In genomic region chr6:142885182-142885867, GRCh38 we compare ENCODE assay signal across 1 cellular context.
TF ChIP-seq lines count a peak whose summit lies in the region.

No MANE protein-coding gene starts in this region.

TF ChIP-seq in GM12878, 131 proteins besides CTCF, POLR2A, EP300 and RAD21 (continued from another document):
- TF ChIP-seq ZNF384 (IDR thresholded peaks at IDR 0.05; ENCODE audit: borderline replicate concordance, low read depth, low read length): no peak
- TF ChIP-seq FOXM1 (IDR thresholded peaks at IDR 0.05; ENCODE audit: low read depth, low read length): peak; percentile 82
- peak; percentile 69; the same call in 1 of the 2 replicates for TF ChIP-seq POLR2AphosphoS2 (IDR thresholded peaks at IDR 0.05; ENCODE audit: low read depth, low read length)
- TF ChIP-seq ZSCAN29 (IDR thresholded peaks at IDR 0.05): no peak; the same call in 1 of the 2 replicates
- peak; percentile 73 for TF ChIP-seq CHD2 (IDR thresholded peaks at IDR 0.05; ENCODE audit: borderline replicate concordance, low read depth, low read length)
- peak; percentile 1; the same call in 1 of the 2 replicates for TF ChIP-seq PRDM15 (CRISPR knock-in tag; IDR thresholded peaks at IDR 0.05)
- peak; percentile 73; the same call in 1 of the 2 replicates for TF ChIP-seq PAX5 (IDR thresholded peaks at IDR 0.05; ENCODE audit: borderline replicate concordance, low read depth, low read length)
- TF ChIP-seq LARP7 (IDR thresholded peaks at IDR 0.05): peak; percentile 19; the same call in 1 of the 2 replicates
- no peak for TF ChIP-seq MAX (IDR thresholded peaks at IDR 0.05; ENCODE audit: low read depth, low read length)
- no peak for TF ChIP-seq SRF (IDR thresholded peaks at IDR 0.05; ENCODE audit: low read depth in 2 of 2, low read length in 2 of 2)
- peak; percentile 24 for TF ChIP-seq SMAD1 (IDR thresholded peaks at IDR 0.05; ENCODE audit: low read depth, partially characterized antibody)
- TF ChIP-seq RBBP5 (conservative IDR thresholded peaks at IDR 0.05): no peak
